9 cellular contexts compared by ENCODE assay signal in the genomic region with DNA sequence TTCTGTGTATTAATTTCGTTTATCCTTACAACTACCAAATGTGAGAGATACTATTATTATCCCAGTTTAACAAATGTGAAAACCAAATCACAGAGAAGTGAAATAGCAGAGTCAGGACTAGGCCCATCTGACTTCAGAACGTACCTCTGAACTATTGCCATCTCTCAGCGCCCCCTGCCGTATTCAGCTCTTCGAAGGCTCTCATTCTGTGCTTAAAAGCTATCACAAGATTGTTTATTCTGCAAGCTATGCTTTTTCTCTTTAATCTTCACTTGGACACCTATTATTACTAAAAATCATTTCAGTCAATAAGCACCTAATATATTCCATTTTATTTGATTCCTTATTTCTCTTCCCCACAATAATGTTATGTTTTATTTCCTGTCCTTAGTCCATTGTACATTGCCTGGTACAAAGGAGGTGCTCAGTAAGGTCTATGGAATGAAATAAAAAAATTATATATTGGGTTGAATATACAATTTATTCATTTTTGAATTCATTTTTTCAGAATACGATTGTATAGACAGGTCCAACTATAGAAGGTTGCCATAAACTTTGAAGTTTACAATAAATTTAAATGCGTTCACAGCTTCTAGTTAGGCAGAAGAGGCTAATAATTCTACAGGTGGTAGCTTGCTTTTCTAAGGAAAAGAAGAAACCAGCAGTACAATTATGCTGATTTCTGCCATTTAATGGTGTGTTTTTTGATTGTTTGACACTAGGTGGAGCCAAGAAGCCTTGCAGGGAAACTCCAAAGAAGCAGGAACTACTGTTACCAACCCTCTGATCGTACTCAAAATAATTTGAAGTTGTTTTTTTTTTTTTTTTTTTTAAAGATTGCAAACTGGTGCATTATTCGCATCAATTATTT.
A peak's percentile ranks its signal among the peaks of the same experiment; 100 is the strongest.
DNase-seq lines count a peak whose midpoint lies in the region; ATAC-seq, FAIRE-seq and TF ChIP-seq lines count a peak whose summit lies in the region.
"Had no signal": no experiment of that assay in that cellular context is flagged by ENCODE, and none has a peak within 500 bp of the region (broad histone marks: within the 10 kb centered on the region; RNA-seq: fewer than 3 reads in every experiment).

No MANE protein-coding gene starts in this region.

- H3K36me3 ChIP-seq in CD4-positive, alpha-beta memory T cell (ENCODE audit: insufficient read depth, low read length): no peaks in the 10 kb centered on the region
- H3K36me3 ChIP-seq in H1 (ENCODE audit: control insufficient read depth in 2 of 4, insufficient read depth in 4 of 4, low read length in 3 of 4): no peaks in the 10 kb centered on the region
- H3K36me3 ChIP-seq in naive thymus-derived CD4-positive, alpha-beta T cell (ENCODE audit: control insufficient read depth in 2 of 3, insufficient read depth in 3 of 3, low read length in 3 of 3): no peaks in the 10 kb centered on the region

- H3K4me3 Mint-ChIP-seq in CD4-positive, alpha-beta memory T cell: peak overlapping the region in 3 of 8 donors; percentile 17 to 35 (median 25)
- H3K4me3 Mint-ChIP-seq in naive thymus-derived CD4-positive, alpha-beta T cell: peak overlapping the region in 6 of 10 donors; percentile 6 to 61 (median 38)

- no peak for TF ChIP-seq POLR2A in H1 (IDR thresholded peaks at IDR 0.05; ENCODE audit: control extremely low read depth in 1 of 2, low read depth in 2 of 2, low read length in 2 of 2)

- no peak overlapping the region for H2BK15ac ChIP-seq in H1 (ENCODE audit: low read length)

- no peak overlapping the region for H3K14ac ChIP-seq in H1 (ENCODE audit: insufficient read length)

- no peak overlapping the region for H2AK5ac ChIP-seq in H1 (ENCODE audit: low read depth, low read length)

- no peaks in the 10 kb centered on the region for H3K4me1 ChIP-seq in CD4-positive, alpha-beta memory T cell (ENCODE audit: insufficient read depth, low read length)
- no peaks in the 10 kb centered on the region for H3K4me1 ChIP-seq in H1 (replicated peaks in 1 of 4; ENCODE audit: control insufficient read depth in 3 of 4, insufficient read depth in 4 of 4, low read length in 3 of 4)
- H3K4me1 ChIP-seq in naive thymus-derived CD4-positive, alpha-beta T cell (ENCODE audit: control insufficient read depth in 2 of 2, insufficient read depth in 2 of 2, low read length in 2 of 2): no peaks in the 10 kb centered on the region

- TF ChIP-seq RAD21 in Ishikawa (IDR thresholded peaks at IDR 0.05; ENCODE audit: low read depth) (peak; percentile 73), H1 (IDR thresholded peaks at IDR 0.05 in 1 of 2, conservative IDR thresholded peaks at IDR 0.05 in 1 of 2; ENCODE audit: low read depth in 2 of 2, low read length in 2 of 2) (peak; percentile 63 to 70)

- H3K79me1 ChIP-seq in H1 (ENCODE audit: low read depth, low read length): no peaks in the 10 kb centered on the region

- H4K8ac ChIP-seq in H1 (ENCODE audit: extremely low read depth, insufficient read depth, low read length): no peak overlapping the region

- H3K4me1 Mint-ChIP-seq in CD4-positive, alpha-beta memory T cell: peaks cover 2 to 10% (median 6%) of the 10 kb centered on the region in 4 donors
- H3K4me1 Mint-ChIP-seq in naive thymus-derived CD4-positive, alpha-beta T cell: peaks cover 0 to 20% (median 9%) of the 10 kb centered on the region in 7 donors

- H3K27me3 Mint-ChIP-seq in CD4-positive, alpha-beta memory T cell: peaks cover 1 to 3% of the 10 kb centered on the region in 2 donors
- peaks cover 5 to 55% (median 14%) of the 10 kb centered on the region in 5 donors for H3K27me3 Mint-ChIP-seq in naive thymus-derived CD4-positive, alpha-beta T cell

- no peaks in the 10 kb centered on the region for H3K9me3 ChIP-seq in CD4-positive, alpha-beta memory T cell (ENCODE audit: control insufficient read depth in 1 of 2, low read length in 2 of 2)
- no peaks in the 10 kb centered on the region for H3K9me3 ChIP-seq in H1 (ENCODE audit: insufficient read depth in 2 of 2, low read depth in 1 of 2, low read length in 1 of 2)
- no peaks in the 10 kb centered on the region for H3K9me3 ChIP-seq in naive thymus-derived CD4-positive, alpha-beta T cell (ENCODE audit: control insufficient read depth in 2 of 3, low read length in 3 of 3)

- peak in 2 of 3 experiments; percentile 52 to 56; a peak in 3 of 4 replicates for TF ChIP-seq CTCF in H1 (IDR thresholded peaks at IDR 0.05; ENCODE audit: control extremely low read depth in 1 of 3, insufficient read depth in 1 of 3, low read depth in 1 of 3, low read length in 3 of 3)

- TF ChIP-seq EP300 in Ishikawa (IDR thresholded peaks at IDR 0.05; ENCODE audit: borderline replicate concordance) (no peak), H1 (IDR thresholded peaks at IDR 0.05; ENCODE audit: borderline replicate concordance in 1 of 2, low read depth in 2 of 2, low read length in 2 of 2) (no peak)

- intact Hi-C loops in CD4-positive, alpha-beta memory T cell (cut with micrococcal nuclease): loop anchor here (1.0 kb wide), 2 partner anchors 208 to 431 kb away; no protein-coding TSS in a partner anchor
- intact Hi-C loops in naive thymus-derived CD4-positive, alpha-beta T cell (cut with micrococcal nuclease): loop anchor here (1.0 to 10.0 kb wide), 8 partner anchors 120 to 431 kb away; a partner anchor contains a TSS

- POLR2A ChIA-PET in CD4-positive, alpha-beta memory T cell (lab: Charles Lee; ENCODE audit: partially characterized antibody): no interaction called here
- POLR2A ChIA-PET in H1 (lab: Charles Lee; ENCODE audit: partially characterized antibody): interaction anchor here (0.7 kb wide), 1 partner anchor 437 kb away, joined by 3 read pairs; no protein-coding TSS in a partner anchor
- POLR2A ChIA-PET in naive thymus-derived CD4-positive, alpha-beta T cell (lab: Charles Lee): no interaction called here

- H3K9me3 Mint-ChIP-seq in CD4-positive, alpha-beta memory T cell: no peaks in the 10 kb centered on the region
- peaks cover 0 to 4% (median 0%) of the 10 kb centered on the region in 11 donors for H3K9me3 Mint-ChIP-seq in naive thymus-derived CD4-positive, alpha-beta T cell

- CTCF ChIA-PET in CD4-positive, alpha-beta memory T cell (lab: Charles Lee; ENCODE audit: partially characterized antibody): interaction anchor here (0.6 to 3.2 kb wide), 15 partner anchors 9 to 432 kb away, joined by 3 to 23 read pairs (median 4); a partner anchor contains a TSS
- CTCF ChIA-PET in H1 (lab: Charles Lee; ENCODE audit: partially characterized antibody): interaction anchor here (0.6 to 2.8 kb wide), 57 partner anchors 9 to 567 kb away, joined by 3 to 37 read pairs (median 4); a partner anchor contains a TSS
- CTCF ChIA-PET in naive thymus-derived CD4-positive, alpha-beta T cell (lab: Charles Lee): interaction anchor here (0.7 to 1.2 kb wide), 2 partner anchors 11 to 204 kb away, joined by 3 read pairs; no protein-coding TSS in a partner anchor

- H3K79me2 ChIP-seq in H1 (ENCODE audit: control insufficient read depth in 1 of 2, insufficient read depth in 2 of 2, low read length in 2 of 2): no peaks in the 10 kb centered on the region

- H2BK120ac ChIP-seq in H1 (replicated peaks; ENCODE audit: low read depth, low read length): no peak overlapping the region

- no peak overlapping the region for H4K91ac ChIP-seq in H1 (replicated peaks; ENCODE audit: insufficient read length, low read length)

- H2BK5ac ChIP-seq in H1 (ENCODE audit: low read depth, low read length): no peak overlapping the region

- H4K20me1 ChIP-seq in H1 (replicated peaks in 1 of 2; ENCODE audit: control insufficient read depth in 1 of 2, insufficient read depth in 2 of 2, low read length in 2 of 2): no peaks in the 10 kb centered on the region

- peak in 4 of 5 donors; percentile 16 to 30 (median 26) for DNase-seq in CD4-positive, alpha-beta memory T cell
- DNase-seq in GM18507 (ENCODE audit: extremely low spot score, insufficient read length, low read depth) (no peak), RCC 7860 (ENCODE audit: low spot score) (peak; percentile 22), H1 (ENCODE audit: low read depth in 1 of 2, low spot score in 2 of 2) (no peak), C1 segment of cervical spinal cord (lab: John Stamatoyannopoulos, UW) (no peak)
- DNase-seq in naive thymus-derived CD4-positive, alpha-beta T cell: peak in 6 of 9 donors; percentile 5 to 35 (median 16)

- no peak overlapping the region for H3K4me2 ChIP-seq in H1 (ENCODE audit: insufficient read depth in 1 of 2, low read depth in 2 of 2, low read length in 2 of 2)

- H2AFZ ChIP-seq in H1 (ENCODE audit: low read length): no peak overlapping the region

- no peaks in the 10 kb centered on the region for H3K27me3 ChIP-seq in CD4-positive, alpha-beta memory T cell (ENCODE audit: insufficient read depth, low read length)
- no peaks in the 10 kb centered on the region for H3K27me3 ChIP-seq in H1 (replicated peaks in 1 of 4; ENCODE audit: control insufficient read depth in 3 of 4, extremely low read depth in 1 of 4, insufficient read depth in 3 of 4, low read length in 3 of 4)
- no peaks in the 10 kb centered on the region for H3K27me3 ChIP-seq in naive thymus-derived CD4-positive, alpha-beta T cell (ENCODE audit: control insufficient read depth in 2 of 2, insufficient read depth in 2 of 2, low read length in 2 of 2)

- no peak overlapping the region for H2BK12ac ChIP-seq in H1 (ENCODE audit: low read depth, low read length)

- no peak overlapping the region for H3K23ac ChIP-seq in H1 (ENCODE audit: insufficient read length)

- no peaks in the 10 kb centered on the region for H3K23me2 ChIP-seq in H1 (ENCODE audit: low read depth, low read length)

- no peak overlapping the region for H2BK20ac ChIP-seq in H1 (ENCODE audit: low read length)

- H3K18ac ChIP-seq in H1 (ENCODE audit: extremely low read depth, low read length): no peak overlapping the region

- no peak overlapping the region for H4K5ac ChIP-seq in H1 (ENCODE audit: insufficient read length, low read depth, low read length)

- peak; percentile 84 for ATAC-seq in naive thymus-derived CD4-positive, alpha-beta T cell
- ATAC-seq in GM19467 (IDR thresholded peaks at IDR 0.05; ENCODE audit: unreplicated experiment): no peak
- ATAC-seq: Panc1 had no signal

- no peak overlapping the region for H3K27ac ChIP-seq in CD4-positive, alpha-beta memory T cell (ENCODE audit: low read depth, low read length)
- H3K27ac ChIP-seq in H1 (ENCODE audit: low read depth, low read length): no peak overlapping the region
- no peak overlapping the region for H3K27ac ChIP-seq in naive thymus-derived CD4-positive, alpha-beta T cell (ENCODE audit: low read depth, low read length)

- WGBS in H1 (ENCODE audit: extremely low coverage in 1 of 2, insufficient coverage in 1 of 2, insufficient read length in 1 of 2, insufficient replicate concordance in 2 of 2, low coverage in 1 of 2, low lambda C conversion rate in 2 of 2, missing lambda C conversion rate in 1 of 2), 2 experiments: 41% methylated on average over 9 of the region's 9 CpGs; no CpG with 5 or more reads in 1 of the 2 experiments

- no peak overlapping the region for H3K4me3 ChIP-seq in CD4-positive, alpha-beta memory T cell (ENCODE audit: low read length in 2 of 2)
- no peak overlapping the region for H3K4me3 ChIP-seq in H1 (ENCODE audit: extremely low read depth in 1 of 4, insufficient read depth in 2 of 4, low read depth in 3 of 4, low read length in 4 of 4)
- H3K4me3 ChIP-seq in naive thymus-derived CD4-positive, alpha-beta T cell (ENCODE audit: low read length): no peak overlapping the region

- H3K27ac Mint-ChIP-seq in CD4-positive, alpha-beta memory T cell: no peak overlapping the region
- H3K27ac Mint-ChIP-seq in naive thymus-derived CD4-positive, alpha-beta T cell: no peak overlapping the region

- no peak overlapping the region for H3K56ac ChIP-seq in H1 (replicated peaks; ENCODE audit: insufficient read length, low read depth, low read length)

- H3K36me3 Mint-ChIP-seq in CD4-positive, alpha-beta memory T cell: no peaks in the 10 kb centered on the region
- H3K36me3 Mint-ChIP-seq in naive thymus-derived CD4-positive, alpha-beta T cell: peaks cover 0 to 3% (median 0%) of the 10 kb centered on the region in 5 donors

- FAIRE-seq in GM18507 (lab: Jason Lieb, UNC): peak; percentile 35
- FAIRE-seq in RCC 7860 (lab: Jason Lieb, UNC): peak; percentile 76
- peak; percentile 80 for FAIRE-seq in H1 (lab: Jason Lieb, UNC)

- H3K9ac ChIP-seq in H1 (replicated peaks in 1 of 4; ENCODE audit: extremely low read depth in 1 of 4, low read depth in 3 of 4, low read length in 3 of 4): no peak overlapping the region

- no peak overlapping the region for H3K4ac ChIP-seq in H1 (replicated peaks; ENCODE audit: insufficient read length, low read depth, low read length)

Comparison
In these comparisons a context has a peak if more than half of its experiments do, and no peak if none do; other contexts are left out.
1. DNase-seq: peak in CD4-positive, alpha-beta memory T cell (4 of 5), RCC 7860 (single experiment) and naive thymus-derived CD4-positive, alpha-beta T cell (6 of 9); none in GM18507 (single experiment), H1 (0 of 2) and C1 segment of cervical spinal cord (0 of 14).